ENCODE assay signal across 29 cellular contexts in the genomic region with DNA sequence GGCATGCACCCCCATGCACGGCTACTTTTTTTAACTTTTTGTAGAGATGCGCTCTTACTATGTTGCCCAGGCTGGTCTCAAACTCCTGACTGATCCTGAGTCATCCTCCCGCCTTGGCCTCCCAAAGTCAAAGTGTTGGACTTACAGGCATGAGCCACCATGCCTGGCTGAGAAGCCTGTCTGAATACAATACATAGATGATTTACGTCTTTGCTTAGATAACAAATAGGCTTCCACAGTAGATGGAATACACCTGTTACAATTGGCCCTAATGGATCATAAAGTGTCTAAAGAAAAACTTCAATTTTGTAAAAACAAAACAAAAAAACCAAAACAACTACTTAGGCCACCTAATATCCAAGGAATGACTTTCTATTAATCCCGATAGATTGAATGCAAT.
"Had no signal": no experiment of that assay in that cellular context is flagged by ENCODE, and none has a peak within 500 bp of the region (broad histone marks: within the 10 kb centered on the region; RNA-seq: fewer than 3 reads in every experiment).

No MANE protein-coding gene starts in this region.

- H3K27me3 ChIP-seq: colonic mucosa, dorsolateral prefrontal cortex, esophagus muscularis mucosa, esophagus squamous epithelium, foreskin keratinocyte, gastrocnemius medialis, gastroesophageal sphincter, heart left ventricle, heart right ventricle had no signal

- H3K9me3 ChIP-seq: colonic mucosa, esophagus muscularis mucosa, esophagus squamous epithelium, gastrocnemius medialis, gastroesophageal sphincter, heart left ventricle, heart right ventricle had no signal

- H3K4me1 ChIP-seq: colonic mucosa, esophagus muscularis mucosa, esophagus squamous epithelium, foreskin keratinocyte, gastrocnemius medialis, gastroesophageal sphincter, heart left ventricle, heart right ventricle had no signal

- H3K4me3 ChIP-seq: colonic mucosa, coronary artery, dorsolateral prefrontal cortex, esophagus muscularis mucosa, esophagus squamous epithelium, gastrocnemius medialis, gastroesophageal sphincter, heart left ventricle, heart right ventricle had no signal

- H3K4me1 Mint-ChIP-seq: endodermal cell had no signal

- H3K27ac ChIP-seq: colonic mucosa, coronary artery, dorsolateral prefrontal cortex, epithelial cell of prostate, esophagus muscularis mucosa, esophagus squamous epithelium, foreskin keratinocyte, gastrocnemius medialis, gastroesophageal sphincter, heart left ventricle, heart right ventricle had no signal

- H3K4me3 Mint-ChIP-seq: dendritic cell treated with granulocyte-macrophage colony-stimulating factor and Interleukin-4, amounts not matched to agents 40 ng/mL and 50 ng/mL, for 4 days; effector memory CD8-positive, alpha-beta T cell; endodermal cell had no signal

- H3K27me3 Mint-ChIP-seq: dendritic cell treated with granulocyte-macrophage colony-stimulating factor and Interleukin-4, amounts not matched to agents 40 ng/mL and 50 ng/mL, for 4 days; effector memory CD8-positive, alpha-beta T cell had no signal

- DNase-seq: colonic mucosa; cortex of kidney; dermis blood vessel endothelial cell; dorsolateral prefrontal cortex; effector CD4-positive, alpha-beta T cell; effector CD8-positive, alpha-beta T cell; effector memory CD4-positive, alpha-beta T cell; effector memory CD8-positive, alpha-beta T cell; endodermal cell; erythroblast; esophagus squamous epithelium; foreskin fibroblast; foreskin keratinocyte; foreskin melanocyte; gastrocnemius medialis; glutamatergic neuron; head of caudate nucleus; heart left ventricle; heart right ventricle had no signal

- ATAC-seq: effector memory CD8-positive, alpha-beta T cell; esophagus mucosa; foreskin keratinocyte; gastrocnemius medialis; gastroesophageal sphincter; heart left ventricle; heart right ventricle had no signal

- H3K27ac Mint-ChIP-seq: dendritic cell treated with granulocyte-macrophage colony-stimulating factor and Interleukin-4, amounts not matched to agents 40 ng/mL and 50 ng/mL, for 4 days; effector memory CD8-positive, alpha-beta T cell; endodermal cell had no signal

- FAIRE-seq: colon, endometrium, endothelial cell of umbilical vein, frontal cortex had no signal

- H3K36me3 ChIP-seq: colonic mucosa, esophagus muscularis mucosa, esophagus squamous epithelium, gastrocnemius medialis, gastroesophageal sphincter, heart left ventricle, heart right ventricle had no signal

- H3K9me3 Mint-ChIP-seq: dendritic cell treated with granulocyte-macrophage colony-stimulating factor and Interleukin-4, amounts not matched to agents 40 ng/mL and 50 ng/mL, for 4 days; effector memory CD8-positive, alpha-beta T cell had no signal
